In the genomic region with DNA sequence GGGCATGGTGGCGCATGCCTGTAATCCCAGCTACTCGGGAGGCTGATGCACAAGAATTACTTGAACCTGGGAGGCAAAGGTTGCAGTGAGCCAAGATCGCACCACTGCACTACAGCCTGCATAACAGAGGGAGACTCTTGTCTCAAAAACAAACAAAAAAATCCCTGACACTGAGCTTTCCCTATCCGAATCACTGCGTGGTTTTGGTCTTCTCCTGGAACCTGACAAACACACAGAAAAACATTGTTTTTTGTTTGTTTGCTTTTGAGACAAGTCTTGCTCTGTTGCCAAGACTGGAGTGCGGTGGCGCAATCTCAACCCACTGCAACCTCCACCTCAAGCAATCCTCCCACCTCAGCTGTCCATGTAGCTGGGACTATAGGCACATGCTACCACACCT, we compare ENCODE assay signal across 24 cellular contexts.
"Had no signal": no experiment of that assay in that cellular context is flagged by ENCODE, and none has a peak within 500 bp of the region (broad histone marks: within the 10 kb centered on the region; RNA-seq: fewer than 3 reads in every experiment).

No MANE protein-coding gene starts in this region.

- FAIRE-seq: kidney had no signal

- H2AFZ ChIP-seq: neural progenitor cell had no signal

- H3K4me2 ChIP-seq: neural progenitor cell had no signal

- H3K4me1 ChIP-seq: heart right ventricle, left lung, neural progenitor cell, upper lobe of left lung had no signal

- H3K27ac Mint-ChIP-seq: activated CD4-positive, alpha-beta memory T cell treated with anti-CD3 and anti-CD28 coated beads for 36 hours; activated naive CD8-positive, alpha-beta T cell treated with anti-CD3 and anti-CD28 coated beads, Interleukin-2, amount 10 ng/mL, durations not matched to agents 7 days and 5 days; mesothelial cell of epicardium; naive thymus-derived CD8-positive, alpha-beta T cell; T-helper 2 cell treated with Interferon-gamma antibody and Interleukin-4, amounts not matched to agents 5 μg/mL and 100 μg/mL, for 36 hours had no signal

- ATAC-seq: heart right ventricle; left lung; naive thymus-derived CD8-positive, alpha-beta T cell had no signal

- DNase-seq: activated CD4-positive, alpha-beta memory T cell treated with anti-CD3 and anti-CD28 coated beads for 36 hours; activated CD4-positive, alpha-beta T cell treated with anti-CD3 and anti-CD28 coated beads for 1 hour; activated naive CD4-positive, alpha-beta T cell treated with Interleukin-2 at 50 U/mL for 16 hours; activated naive CD8-positive, alpha-beta T cell treated with anti-CD3 and anti-CD28 coated beads, Interleukin-2, amount 10 ng/mL, durations not matched to agents 7 days and 5 days; activated T-cell treated with anti-CD3 and anti-CD28 coated beads, Interleukin-2, amount 50 U/mL, for 48 hours; cerebellar nuclear complex; cortex of kidney; foreskin fibroblast; heart right ventricle; kidney; left lung; naive thymus-derived CD8-positive, alpha-beta T cell; posterior cingulate gyrus; stimulated activated CD4-positive, alpha-beta T cell treated with anti-CD3 and anti-CD28 coated beads, Interleukin-2, amount 100 ng/mL, for 48 hours; stimulated activated CD8-positive, alpha-beta memory T cell treated with anti-CD3 and anti-CD28 coated beads, Interleukin-4, amount 100 ng/mL, for 48 hours; stimulated activated naive CD4-positive, alpha-beta T cell had no signal

- H3K27me3 ChIP-seq: heart right ventricle, left lung, neural progenitor cell, upper lobe of left lung had no signal

- H3K4me3 Mint-ChIP-seq: activated CD4-positive, alpha-beta memory T cell treated with anti-CD3 and anti-CD28 coated beads for 36 hours; activated naive CD8-positive, alpha-beta T cell treated with anti-CD3 and anti-CD28 coated beads, Interleukin-2, amount 10 ng/mL, durations not matched to agents 7 days and 5 days; mesothelial cell of epicardium; naive thymus-derived CD8-positive, alpha-beta T cell; neural progenitor cell; T-helper 2 cell treated with Interferon-gamma antibody and Interleukin-4, amounts not matched to agents 5 μg/mL and 100 μg/mL, for 36 hours had no signal

- H3K4me3 ChIP-seq: heart right ventricle, left lung, lung, neural progenitor cell, thoracic aorta, upper lobe of left lung had no signal

- H3K27me3 Mint-ChIP-seq: activated CD4-positive, alpha-beta memory T cell treated with anti-CD3 and anti-CD28 coated beads for 36 hours; activated naive CD8-positive, alpha-beta T cell treated with anti-CD3 and anti-CD28 coated beads, Interleukin-2, amount 10 ng/mL, durations not matched to agents 7 days and 5 days; naive thymus-derived CD8-positive, alpha-beta T cell had no signal

- H3K27ac ChIP-seq: epithelial cell of prostate, heart right ventricle, left lung, neural progenitor cell, thoracic aorta, upper lobe of left lung, VCaP had no signal

- H3K4me1 Mint-ChIP-seq: activated naive CD8-positive, alpha-beta T cell treated with anti-CD3 and anti-CD28 coated beads, Interleukin-2, amount 10 ng/mL, durations not matched to agents 7 days and 5 days; mesothelial cell of epicardium; neural progenitor cell had no signal

- H3K36me3 ChIP-seq: thoracic aorta, upper lobe of left lung had no signal

- H3K9me3 ChIP-seq: heart right ventricle, left lung, thoracic aorta, upper lobe of left lung had no signal

- H3K9ac ChIP-seq: neural progenitor cell had no signal
